Comparison of ENCODE assay signal across 9 cellular contexts in genomic region chr3:126522363-126522788, GRCh38. TPM values are rescaled to one million over a fixed set of nuclear protein-coding genes. Genes with fewer than 3 reads are reported as not detected.
A peak's percentile ranks its signal among the peaks of the same experiment; 100 is the strongest.
DNase-seq lines count a peak whose midpoint lies in the region; ATAC-seq and TF ChIP-seq lines count a peak whose summit lies in the region.
"Had no signal": no experiment of that assay in that cellular context is flagged by ENCODE, and none has a peak within 500 bp of the region (broad histone marks: within the 10 kb centered on the region; RNA-seq: fewer than 3 reads in every experiment).

No MANE protein-coding gene starts in this region.

- peaks cover 9% of the 10 kb centered on the region for H3K4me1 Mint-ChIP-seq in Caco-2 (ENCODE audit: low read depth, unreplicated experiment)
- H3K4me1 Mint-ChIP-seq in activated naive CD4-positive, alpha-beta T cell treated with anti-CD3 and anti-CD28 coated beads, Interleukin-2, amount 50 U/mL, for 24 hours = no peaks in the 10 kb centered on the region

- TF ChIP-seq CTCF in Caco-2 (IDR thresholded peaks at IDR 0.05; ENCODE audit: insufficient read depth in 1 of 2, low read depth in 1 of 2, low read length in 1 of 2, severe bottlenecking in 1 of 2, unreplicated experiment in 1 of 2) = peak; percentile 78 to 84

- DNase-seq in Caco-2 (peak; percentile 59 to 72), HK-2 (ENCODE audit: unreplicated experiment) (peak; percentile 65), RPMI8226 (peak; percentile 37), Right ventricle myocardium inferior (ENCODE audit: missing footprints) (peak; percentile 75), posterior cingulate gyrus (peak; percentile 38 to 94 (median 70)), NCI-H187 treated with DMSO at 0.1 percent for 48 hours (lab: John Stamatoyannopoulos, UW) (no peak)

- peaks cover 46% of the 10 kb centered on the region for H3K4me1 ChIP-seq in Caco-2

- H3K36me3 ChIP-seq in Caco-2 (ENCODE audit: control insufficient read depth, insufficient read depth, low read length) = peaks cover 1% of the 10 kb centered on the region
- H3K36me3 ChIP-seq: SJSA1 had no signal

- no TSS peak for BruUV-seq in Caco-2 (replicated peaks; lab: Mats Ljungman, UMichigan)

- ATAC-seq in Right ventricle myocardium inferior = no peak
- no peak for ATAC-seq in HG03460 (IDR thresholded peaks at IDR 0.05; ENCODE audit: unreplicated experiment)

- intact Hi-C loops in Caco-2 (cut with micrococcal nuclease; ENCODE audit: unreplicated experiment) (loop anchor here (1.0 to 10.0 kb wide), 2 partner anchors 32 to 132 kb away; partner anchors contain the start of gene TXNRD3), Right ventricle myocardium inferior (cut with DNase I) (loop anchor here (2.0 to 10.0 kb wide), 4 partner anchors 50 to 1022 kb away; partner anchors contain the start of gene TXNRD3), posterior cingulate gyrus (cut with DNase I) (loop anchor here (5.0 kb wide), 4 partner anchors 85 to 1025 kb away; partner anchors contain the start of gene PLXNA1)

- peak overlapping the region; percentile 13 for H3K4me3 Mint-ChIP-seq in Caco-2 (ENCODE audit: unreplicated experiment)
- no peak overlapping the region for H3K4me3 Mint-ChIP-seq in activated naive CD4-positive, alpha-beta T cell treated with anti-CD3 and anti-CD28 coated beads, Interleukin-2, amount 50 U/mL, for 24 hours

- no peaks in the 10 kb centered on the region for H3K9me3 Mint-ChIP-seq in Caco-2 (ENCODE audit: unreplicated experiment)
- no peaks in the 10 kb centered on the region for H3K9me3 Mint-ChIP-seq in activated naive CD4-positive, alpha-beta T cell treated with anti-CD3 and anti-CD28 coated beads, Interleukin-2, amount 50 U/mL, for 24 hours

- no peaks in the 10 kb centered on the region for H3K36me3 Mint-ChIP-seq in Caco-2 (ENCODE audit: insufficient read depth, unreplicated experiment)
- H3K36me3 Mint-ChIP-seq in activated naive CD4-positive, alpha-beta T cell treated with anti-CD3 and anti-CD28 coated beads, Interleukin-2, amount 50 U/mL, for 24 hours = no peaks in the 10 kb centered on the region

- CTCF ChIA-PET in Caco-2 (lab: Charles Lee) = interaction anchor here (0.6 to 2.0 kb wide), 5 partner anchors 11 to 1023 kb away, joined by 3 to 8 read pairs (median 3); no protein-coding TSS in a partner anchor

- POLR2A ChIA-PET in Caco-2 (lab: Charles Lee) = interaction anchor here (0.6 kb wide), 1 partner anchor 45 kb away, joined by 4 read pairs; no protein-coding TSS in a partner anchor

- H3K4me3 ChIP-seq in Caco-2 (ENCODE audit: low read depth, low read length) = no peak overlapping the region
- H3K4me3 ChIP-seq: SJSA1 had no signal

- H3K27me3 ChIP-seq in Caco-2 (replicated peaks; ENCODE audit: control insufficient read depth, insufficient read depth, low read length) = no peaks in the 10 kb centered on the region

- no peak overlapping the region for H3K27ac Mint-ChIP-seq in Caco-2 (ENCODE audit: unreplicated experiment)
- H3K27ac Mint-ChIP-seq in activated naive CD4-positive, alpha-beta T cell treated with anti-CD3 and anti-CD28 coated beads, Interleukin-2, amount 50 U/mL, for 24 hours = peak overlapping the region; percentile 46

- H3K27me3 Mint-ChIP-seq in Caco-2 (ENCODE audit: insufficient read depth, unreplicated experiment) = no peaks in the 10 kb centered on the region
- peaks cover 13% of the 10 kb centered on the region for H3K27me3 Mint-ChIP-seq in activated naive CD4-positive, alpha-beta T cell treated with anti-CD3 and anti-CD28 coated beads, Interleukin-2, amount 50 U/mL, for 24 hours

- H3K9me3 ChIP-seq in Caco-2 = no peaks in the 10 kb centered on the region
- H3K9me3 ChIP-seq: SJSA1 had no signal

RNA-seq across cellular contexts. Expression of gene CHST13, which starts 1.6 kb away (rescaled TPM):
- 17.0 and 25.3 TPM in 2 replicates for total RNA-seq in Caco-2 (2022)
- total RNA-seq in Right ventricle myocardium inferior = 0.60 TPM
- total RNA-seq: SJSA1 had no signal

RNA-seq across cellular contexts. Expression of gene UROC1, which starts 4.8 kb away (rescaled TPM):
- total RNA-seq in Caco-2 (2022) (not detected in 2 replicates), Right ventricle myocardium inferior (not detected)
- total RNA-seq: SJSA1 had no signal

RNA-seq across cellular contexts. Expression of gene C3orf22, which starts 36.4 kb away (rescaled TPM):
- not detected in 2 replicates for total RNA-seq in Caco-2 (2022)
- not detected for total RNA-seq in Right ventricle myocardium inferior
- total RNA-seq: SJSA1 had no signal

RNA-seq across cellular contexts. Expression of gene ZXDC, which starts 46.7 kb away (rescaled TPM):
- 28.1 and 28.7 TPM in 2 replicates for total RNA-seq in Caco-2 (2022)
- total RNA-seq in Right ventricle myocardium inferior = 15.9 TPM

Comparison
In these comparisons a context has a peak if more than half of its experiments do, and no peak if none do; other contexts are left out.
1. RNA of gene CHST13, which starts 1.6 kb away (total RNA-seq): 17.0 to 25.3 TPM in Caco-2; 0.60 TPM in Right ventricle myocardium inferior (single experiment); every median in the first group is over 10 times any median in the second.